9 cellular contexts compared by ENCODE assay signal in the genomic region with DNA sequence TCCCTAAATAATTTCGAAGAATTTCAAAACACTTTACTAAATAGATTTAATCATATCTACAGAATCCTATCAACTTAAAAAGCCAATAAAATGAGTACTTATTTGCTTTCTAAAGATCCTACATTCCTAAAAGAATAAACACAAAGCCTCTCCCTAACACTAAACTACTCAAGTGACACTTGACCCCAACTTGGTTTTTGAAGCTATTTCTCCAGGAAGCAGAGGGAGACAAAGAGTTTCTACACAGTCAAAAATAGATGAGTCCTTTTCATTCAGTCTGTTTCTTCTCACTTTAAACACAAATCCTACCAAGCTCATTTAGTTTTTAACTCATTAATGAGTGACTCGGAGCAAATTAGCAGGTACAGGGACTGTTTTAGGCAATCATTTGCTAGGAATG. TPM values are rescaled to one million over a fixed set of nuclear protein-coding genes. Genes with fewer than 3 reads are reported as not detected.
DNase-seq lines count a peak whose midpoint lies in the region; FAIRE-seq and TF ChIP-seq lines count a peak whose summit lies in the region.
"Had no signal": no experiment of that assay in that cellular context is flagged by ENCODE, and none has a peak within 500 bp of the region (broad histone marks: within the 10 kb centered on the region; RNA-seq: fewer than 3 reads in every experiment).

No MANE protein-coding gene starts in this region.

- H2AFZ ChIP-seq in H1 (ENCODE audit: low read length), result no peak overlapping the region

- no peak overlapping the region for H2AK5ac ChIP-seq in H1 (ENCODE audit: low read depth, low read length)

- DNase-seq in LoVo (ENCODE audit: low spot score) (peak; percentile 12), H1 (ENCODE audit: low read depth in 1 of 2, low spot score in 2 of 2) (no peak), neural crest cell (ENCODE audit: low read depth, low spot score) (no peak), ACHN (no peak), NCI-H748 (lab: John Stamatoyannopoulos, UW; ENCODE audit: unreplicated experiment) (no peak), C1 segment of cervical spinal cord (lab: John Stamatoyannopoulos, UW) (no peak), EL (no peak)
- DNase-seq: heart left ventricle had no signal

- no peak for TF ChIP-seq RAD21 in H1 (IDR thresholded peaks at IDR 0.05 in 1 of 2, conservative IDR thresholded peaks at IDR 0.05 in 1 of 2; ENCODE audit: low read depth in 2 of 2, low read length in 2 of 2)

- H3K36me3 ChIP-seq in BLaER1 treated with 17β-estradiol and CSF1 and Interleukin-3, amounts not matched to agents 10 nM and 100 nM, result peaks cover 0 to 35% (median 10%) of the 10 kb centered on the region in 11 experiments; a peak in 8 of 22 replicates
- peaks cover 0 to 4% (median 1%) of the 10 kb centered on the region in 4 experiments; a peak in 2 of 8 replicates for H3K36me3 ChIP-seq in H1 (ENCODE audit: control insufficient read depth in 2 of 4, insufficient read depth in 4 of 4, low read length in 3 of 4)
- H3K36me3 ChIP-seq: heart left ventricle had no signal

- H3K36me3 Mint-ChIP-seq in neural crest cell (ENCODE audit: low read depth), result no peaks in the 10 kb centered on the region

- no peaks in the 10 kb centered on the region for H3K79me1 ChIP-seq in H1 (ENCODE audit: low read depth, low read length)

- H3K4me3 ChIP-seq in BLaER1 treated with 17β-estradiol and CSF1 and Interleukin-3, amounts not matched to agents 10 nM and 100 nM, result peak overlapping the region; percentile 80 to 99 (median 96); a peak in 17 of 20 replicates
- peak overlapping the region in 1 of 4 experiments; percentile 98; a peak in 2 of 8 replicates for H3K4me3 ChIP-seq in H1 (ENCODE audit: extremely low read depth in 1 of 4, insufficient read depth in 2 of 4, low read depth in 3 of 4, low read length in 4 of 4)

- no peak for TF ChIP-seq POLR2A in H1 (IDR thresholded peaks at IDR 0.05; ENCODE audit: control extremely low read depth in 1 of 2, low read depth in 2 of 2, low read length in 2 of 2)

- H3K27ac Mint-ChIP-seq in neural crest cell (ENCODE audit: unreplicated experiment), result peak overlapping the region; percentile 89

- CTCF ChIA-PET in H1 (lab: Charles Lee; ENCODE audit: partially characterized antibody), result interaction anchor here (0.7 to 4.6 kb wide), 18 partner anchors 15 to 135 kb away, joined by 3 to 40 read pairs (median 4); no protein-coding TSS in a partner anchor

- H2BK20ac ChIP-seq in H1 (ENCODE audit: low read length), result no peak overlapping the region

- in situ Hi-C loops in ACHN (cut with HindIII; ENCODE audit: low pct_ligation_motif_present, low pct_unique_long_range_greater_than_20kb, low sequenced_read_pairs), result no loop called here

- TF ChIP-seq CTCF in H1 (IDR thresholded peaks at IDR 0.05; ENCODE audit: control extremely low read depth in 1 of 3, insufficient read depth in 1 of 3, low read depth in 1 of 3, low read length in 3 of 3), result no peak
- no peak for TF ChIP-seq CTCF in neural crest cell (conservative IDR thresholded peaks at IDR 0.05)

- no peak overlapping the region for H3K23ac ChIP-seq in H1 (ENCODE audit: insufficient read length)

- H3K4me3 Mint-ChIP-seq in neural crest cell, result peak overlapping the region; percentile 94

- no peaks in the 10 kb centered on the region for H3K27me3 ChIP-seq in BLaER1 treated with 17β-estradiol and CSF1 and Interleukin-3, amounts not matched to agents 10 nM and 100 nM
- H3K27me3 ChIP-seq in H1 (replicated peaks in 1 of 4; ENCODE audit: control insufficient read depth in 3 of 4, extremely low read depth in 1 of 4, insufficient read depth in 3 of 4, low read length in 3 of 4), result no peaks in the 10 kb centered on the region
- H3K27me3 ChIP-seq: heart left ventricle had no signal

- peak overlapping the region; percentile 11 to 100 (median 98); a peak in 15 of 22 replicates for H3K27ac ChIP-seq in BLaER1 treated with 17β-estradiol and CSF1 and Interleukin-3, amounts not matched to agents 10 nM and 100 nM
- no peak overlapping the region for H3K27ac ChIP-seq in H1 (ENCODE audit: low read depth, low read length)

- H4K5ac ChIP-seq in H1 (ENCODE audit: insufficient read length, low read depth, low read length), result no peak overlapping the region

- 84% methylated on average over 2 of the region's 2 CpGs; no CpG with 5 or more reads in 1 of the 2 experiments for WGBS in H1 (ENCODE audit: extremely low coverage in 1 of 2, insufficient coverage in 1 of 2, insufficient read length in 1 of 2, insufficient replicate concordance in 2 of 2, low coverage in 1 of 2, low lambda C conversion rate in 2 of 2, missing lambda C conversion rate in 1 of 2), 2 experiments

- H2BK5ac ChIP-seq in H1 (ENCODE audit: low read depth, low read length), result no peak overlapping the region

- H3K9ac ChIP-seq in BLaER1 treated with 17β-estradiol and CSF1 and Interleukin-3, amounts not matched to agents 10 nM and 100 nM, result peak overlapping the region; percentile 95 to 100 (median 99)
- no peak overlapping the region for H3K9ac ChIP-seq in H1 (replicated peaks in 1 of 4; ENCODE audit: extremely low read depth in 1 of 4, low read depth in 3 of 4, low read length in 3 of 4)

- no peak overlapping the region for H2BK120ac ChIP-seq in H1 (replicated peaks; ENCODE audit: low read depth, low read length)

- no peak overlapping the region for H3K56ac ChIP-seq in H1 (replicated peaks; ENCODE audit: insufficient read length, low read depth, low read length)

- no peaks in the 10 kb centered on the region for H3K9me3 Mint-ChIP-seq in neural crest cell

- H3K4me2 ChIP-seq in BLaER1 treated with 17β-estradiol and CSF1 and Interleukin-3, amounts not matched to agents 10 nM and 100 nM, result peak overlapping the region; percentile 80 to 95 (median 90)
- H3K4me2 ChIP-seq in H1 (ENCODE audit: insufficient read depth in 1 of 2, low read depth in 2 of 2, low read length in 2 of 2), result peak overlapping the region; percentile 62 to 76; a peak in 2 of 4 replicates

- H3K27me3 Mint-ChIP-seq in neural crest cell (ENCODE audit: low read depth), result no peaks in the 10 kb centered on the region

- no peak overlapping the region for H4K8ac ChIP-seq in H1 (ENCODE audit: extremely low read depth, insufficient read depth, low read length)

- POLR2A ChIA-PET in H1 (lab: Charles Lee; ENCODE audit: partially characterized antibody), result interaction anchor here (0.5 to 1.8 kb wide), 5 partner anchors 53 to 159 kb away, joined by 3 to 7 read pairs (median 4); no protein-coding TSS in a partner anchor

- H2BK15ac ChIP-seq in H1 (ENCODE audit: low read length), result no peak overlapping the region

- H4K91ac ChIP-seq in H1 (replicated peaks; ENCODE audit: insufficient read length, low read length), result no peak overlapping the region

- TF ChIP-seq EP300 in H1 (IDR thresholded peaks at IDR 0.05; ENCODE audit: borderline replicate concordance in 1 of 2, low read depth in 2 of 2, low read length in 2 of 2), result no peak

- FAIRE-seq in H1 (lab: Jason Lieb, UNC), result no peak

- H3K4me1 Mint-ChIP-seq in neural crest cell, result peaks cover 51% of the 10 kb centered on the region

- H3K4ac ChIP-seq in H1 (replicated peaks; ENCODE audit: insufficient read length, low read depth, low read length), result no peak overlapping the region

- H4K20me1 ChIP-seq in BLaER1 treated with 17β-estradiol and CSF1 and Interleukin-3, amounts not matched to agents 10 nM and 100 nM, result peaks cover 33 to 69% (median 66%) of the 10 kb centered on the region in 11 experiments; a peak in 20 of 22 replicates
- peaks cover 13 to 23% of the 10 kb centered on the region in 2 experiments for H4K20me1 ChIP-seq in H1 (replicated peaks in 1 of 2; ENCODE audit: control insufficient read depth in 1 of 2, insufficient read depth in 2 of 2, low read length in 2 of 2)

- no peak overlapping the region for H3K18ac ChIP-seq in H1 (ENCODE audit: extremely low read depth, low read length)

- peaks cover 31 to 45% (median 36%) of the 10 kb centered on the region in 10 experiments for H3K4me1 ChIP-seq in BLaER1 treated with 17β-estradiol and CSF1 and Interleukin-3, amounts not matched to agents 10 nM and 100 nM
- peaks cover 0 to 7% (median 4%) of the 10 kb centered on the region in 4 experiments; a peak in 3 of 7 replicates for H3K4me1 ChIP-seq in H1 (replicated peaks in 1 of 4; ENCODE audit: control insufficient read depth in 3 of 4, insufficient read depth in 4 of 4, low read length in 3 of 4)

- no peak overlapping the region for H2BK12ac ChIP-seq in H1 (ENCODE audit: low read depth, low read length)

- peaks cover 8% of the 10 kb centered on the region for H3K23me2 ChIP-seq in H1 (ENCODE audit: low read depth, low read length)

- H3K14ac ChIP-seq in H1 (ENCODE audit: insufficient read length), result no peak overlapping the region

- H3K79me2 ChIP-seq in H1 (ENCODE audit: control insufficient read depth in 1 of 2, insufficient read depth in 2 of 2, low read length in 2 of 2), result peaks cover 34 to 66% of the 10 kb centered on the region in 2 experiments

- H3K9me3 ChIP-seq in BLaER1 treated with 17β-estradiol and CSF1 and Interleukin-3, amounts not matched to agents 10 nM and 100 nM (replicated peaks in 1 of 11), result peaks cover 0 to 8% (median 0%) of the 10 kb centered on the region in 11 experiments; a peak in 2 of 22 replicates
- H3K9me3 ChIP-seq in H1 (ENCODE audit: insufficient read depth in 2 of 2, low read depth in 1 of 2, low read length in 1 of 2), result no peaks in the 10 kb centered on the region
- H3K9me3 ChIP-seq: heart left ventricle had no signal

TF ChIP-seq in H1, 55 proteins besides CTCF, POLR2A, EP300 and RAD21 (continues in another document):
- TF ChIP-seq RXRA (IDR thresholded peaks at IDR 0.05; ENCODE audit: insufficient read depth, low read depth, low read length) (no peak), TAF7 (optimal IDR thresholded peaks at IDR 0.05; ENCODE audit: borderline replicate concordance, low read depth, low read length) (no peak), TBP (IDR thresholded peaks at IDR 0.05; ENCODE audit: low read depth, low read length) (no peak)
- TF ChIP-seq, protein P1, sequence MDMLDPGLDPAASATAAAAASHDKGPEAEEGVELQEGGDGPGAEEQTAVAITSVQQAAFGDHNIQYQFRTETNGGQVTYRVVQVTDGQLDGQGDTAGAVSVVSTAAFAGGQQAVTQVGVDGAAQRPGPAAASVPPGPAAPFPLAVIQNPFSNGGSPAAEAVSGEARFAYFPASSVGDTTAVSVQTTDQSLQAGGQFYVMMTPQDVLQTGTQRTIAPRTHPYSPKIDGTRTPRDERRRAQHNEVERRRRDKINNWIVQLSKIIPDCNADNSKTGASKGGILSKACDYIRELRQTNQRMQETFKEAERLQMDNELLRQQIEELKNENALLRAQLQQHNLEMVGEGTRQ (IDR thresholded peaks at IDR 0.05; ENCODE audit: low read length), result no peak

RNA-seq across cellular contexts. Expression of a gene that starts 2.1 kb away (rescaled TPM):
- 82.9 and 84.6 TPM in 2 replicates for total RNA-seq in H1 (2021; fragmentation: NEBNext Ultra II Directional; extraction: Animal tissue kit (Norgen Biotek cat#: 25700))
- polyA plus RNA-seq in H1 (2011; rRNA removed), result 38.8 and 66.2 TPM in 2 replicates
- polyA plus RNA-seq in H1 (2011; cell fraction: cytosol; rRNA removed), result 62.4 TPM
- 19.6 TPM for polyA plus RNA-seq in H1 (2011; cell fraction: nucleus; rRNA removed)
- polyA plus RNA-seq in H1 (2012, experiment 1 of 2), result 46.7 to 77.6 TPM (median 53.6 TPM) in 4 replicates
- 16.2 TPM for polyA plus RNA-seq in H1 (2012, experiment 2 of 2)
- polyA plus RNA-seq in H1 (2013, experiment 1 of 2), result 42.8 TPM
- polyA plus RNA-seq in H1 (2013, experiment 2 of 2), result 44.0 TPM
- 47.6 and 59.7 TPM in 2 replicates for polyA minus RNA-seq in H1 (2011; rRNA and poly(A)+ RNA removed)
- polyA minus RNA-seq in H1 (2011; cell fraction: cytosol; rRNA and poly(A)+ RNA removed), result 70.9 TPM
- polyA minus RNA-seq in H1 (2011; cell fraction: nucleus; rRNA and poly(A)+ RNA removed), result 85.2 TPM
- 72.9 and 79.3 TPM in 2 replicates for total RNA-seq in neural crest cell

Comparison
In these comparisons a context has a peak if more than half of its experiments do, and no peak if none do; other contexts are left out.
1. H3K9ac ChIP-seq: peak in BLaER1 treated with 17β-estradiol and CSF1 and Interleukin-3, amounts not matched to agents 10 nM and 100 nM (11 of 11); none in H1 (0 of 4).